In genomic region chr10:47994045-47994444, GRCh38 we compare ENCODE assay signal across 11 cellular contexts. TPM values are rescaled to one million over a fixed set of nuclear protein-coding genes. Genes with fewer than 3 reads are reported as not detected.
DNase-seq lines count a peak whose midpoint lies in the region; ATAC-seq, FAIRE-seq and TF ChIP-seq lines count a peak whose summit lies in the region.
"Not testable (repeated sequence)": the region's sequence is repeated elsewhere in the genome, so short reads cannot be mapped to it uniquely, and the experiment has no call there.
"Had no signal": no experiment of that assay in that cellular context is flagged by ENCODE, and none has a peak within 500 bp of the region (broad histone marks: within the 10 kb centered on the region; RNA-seq: fewer than 3 reads in every experiment).

No MANE protein-coding gene starts in this region.

- TF ChIP-seq CTCF in DND-41 (IDR thresholded peaks at IDR 0.05; ENCODE audit: borderline replicate concordance, extremely low read depth, low read length, poor library complexity, severe bottlenecking); PC-3 (conservative IDR thresholded peaks at IDR 0.05; ENCODE audit: low read depth, low read length); bronchial epithelial cell (IDR thresholded peaks at IDR 0.05; ENCODE audit: insufficient read depth, low read length, severe bottlenecking); fibroblast of villous mesenchyme (IDR thresholded peaks at IDR 0.05; ENCODE audit: insufficient read depth, low read depth, low read length): not testable (repeated sequence)

- not testable (repeated sequence) for H3K4me1 Mint-ChIP-seq in activated naive CD8-positive, alpha-beta T cell treated with anti-CD3 and anti-CD28 coated beads for 36 hours

- not testable (repeated sequence) for H3K4me3 Mint-ChIP-seq in activated naive CD8-positive, alpha-beta T cell treated with anti-CD3 and anti-CD28 coated beads for 36 hours

- DNase-seq in DND-41, result peak; percentile 25
- peak; percentile 5 for DNase-seq in HS-5 (ENCODE audit: low read depth)
- DNase-seq in PC-3, result peak; percentile 1
- peak; percentile 14 for DNase-seq in activated naive CD8-positive, alpha-beta T cell treated with anti-CD3 and anti-CD28 coated beads for 36 hours
- DNase-seq in bronchial epithelial cell (ENCODE audit: low read depth), result peak; percentile 58
- DNase-seq in fibroblast of villous mesenchyme (ENCODE audit: low read depth), result peak; percentile 32
- peak; percentile 31 for DNase-seq in renal cortical epithelial cell (ENCODE audit: low read depth)

- H3K27ac Mint-ChIP-seq in activated naive CD8-positive, alpha-beta T cell treated with anti-CD3 and anti-CD28 coated beads for 36 hours, result not testable (repeated sequence)

- not testable (repeated sequence) for H3K9me2 ChIP-seq in PC-3 (replicated peaks; ENCODE audit: low read length)

- H3K4me1 ChIP-seq in DND-41 (ENCODE audit: insufficient read depth, low read length); PC-3 (ENCODE audit: insufficient read depth, low read length): not testable (repeated sequence)

- not testable (repeated sequence) for H3F3A ChIP-seq in PC-3 (ENCODE audit: low read length, unreplicated experiment)

- H3K9ac ChIP-seq in DND-41 (ENCODE audit: low read depth, low read length); PC-3 (ENCODE audit: low read length): not testable (repeated sequence)

- not testable (repeated sequence) for H3K36me3 Mint-ChIP-seq in activated naive CD8-positive, alpha-beta T cell treated with anti-CD3 and anti-CD28 coated beads for 36 hours

- not testable (repeated sequence) for BruUV-seq in PC-3 (replicated peaks; lab: Mats Ljungman, UMichigan)

- H3K9me3 ChIP-seq in DND-41 (ENCODE audit: insufficient read depth, low read length, severe bottlenecking); PC-3 (ENCODE audit: low read length): not testable (repeated sequence)

- H3K36me3 ChIP-seq in DND-41 (ENCODE audit: insufficient read depth, low read length); PC-3 (ENCODE audit: low read depth, low read length); bronchial epithelial cell (ENCODE audit: control insufficient read depth, insufficient read depth, low read length): not testable (repeated sequence)

- not testable (repeated sequence) for H3K79me2 ChIP-seq in DND-41 (ENCODE audit: insufficient read depth, low read length); PC-3 (ENCODE audit: low read length)

- not testable (repeated sequence) for H3K9me3 Mint-ChIP-seq in activated naive CD8-positive, alpha-beta T cell treated with anti-CD3 and anti-CD28 coated beads for 36 hours

- H3K27me3 ChIP-seq in DND-41 (ENCODE audit: insufficient read depth, low read length, poor library complexity); PC-3 (ENCODE audit: low read length); bronchial epithelial cell (ENCODE audit: control insufficient read depth, insufficient read depth, low read length): not testable (repeated sequence)

- not testable (repeated sequence) for H2AFZ ChIP-seq in DND-41 (ENCODE audit: low read depth, low read length); PC-3 (ENCODE audit: low read length)

- CTCF ChIA-PET in PC-3 (lab: Charles Lee), result not testable (repeated sequence)

- not testable (repeated sequence) for H4K20me1 ChIP-seq in DND-41 (ENCODE audit: insufficient read depth, low read length); PC-3 (ENCODE audit: low read length)

- not testable (repeated sequence) for H3K27me3 Mint-ChIP-seq in activated naive CD8-positive, alpha-beta T cell treated with anti-CD3 and anti-CD28 coated beads for 36 hours

- H3K4me2 ChIP-seq in DND-41 (ENCODE audit: insufficient read depth, low read length); PC-3 (ENCODE audit: low read length): not testable (repeated sequence)

- not testable (repeated sequence) for FAIRE-seq in bronchial epithelial cell (lab: Jason Lieb, UNC)

- peak; percentile 55 for ATAC-seq in DND-41 (ENCODE audit: insufficient read depth, low read depth)
- ATAC-seq in PC-3, result not testable (repeated sequence)

- intact Hi-C loops in PC-3 (cut with micrococcal nuclease), result not testable (repeated sequence)

- not testable (repeated sequence) for H3K4me3 ChIP-seq in DND-41 (ENCODE audit: low read depth in 1 of 2, low read length in 2 of 2); PC-3 (ENCODE audit: low read length); bronchial epithelial cell (ENCODE audit: low read depth, low read length); fibroblast of villous mesenchyme (ENCODE audit: low read depth, low read length)

- POLR2A ChIA-PET in PC-3 (lab: Charles Lee; ENCODE audit: unreplicated experiment), result not testable (repeated sequence)

- H3K27ac ChIP-seq in DND-41 (ENCODE audit: low read length); PC-3 (ENCODE audit: low read length): not testable (repeated sequence)

RNA-seq across cellular contexts. Expression of gene FAM25C, which starts 5.5 kb away (rescaled TPM):
- total RNA-seq in PC-3 (2014; rRNA removed) (not detected in 2 replicates), bronchial epithelial cell (9.3 TPM in 1 of 2 replicates, not detected in the other), fibroblast of villous mesenchyme (not detected in 2 replicates), renal cortical epithelial cell (not detected in 2 replicates)
- total RNA-seq in activated naive CD8-positive, alpha-beta T cell treated with anti-CD3 and anti-CD28 coated beads for 36 hours, result not detected
- total RNA-seq: Calu3; CD4-positive, alpha-beta T cell; GM23338; Right ventricle myocardium inferior had no signal

Comparison
In these comparisons a context has a peak if more than half of its experiments do, and no peak if none do; other contexts are left out.
1. DNase-seq: peak in every context shown above with its lines; median percentile 58 in bronchial epithelial cell; 32 in fibroblast of villous mesenchyme; 31 in renal cortical epithelial cell; 25 in DND-41; 14 in activated naive CD8-positive, alpha-beta T cell treated with anti-CD3 and anti-CD28 coated beads for 36 hours; 5 in HS-5; 1 in PC-3.